Comparison of ENCODE assay signal across 18 cellular contexts in genomic region chr4:32929738-32930688, GRCh38.
A peak's percentile ranks its signal among the peaks of the same experiment; 100 is the strongest.
DNase-seq lines count a peak whose midpoint lies in the region; ATAC-seq and TF ChIP-seq lines count a peak whose summit lies in the region.
"Had no signal": no experiment of that assay in that cellular context is flagged by ENCODE, and none has a peak within 500 bp of the region (broad histone marks: within the 10 kb centered on the region; RNA-seq: fewer than 3 reads in every experiment).

No MANE protein-coding gene starts in this region.

- H3K4me3 ChIP-seq in HAP-1 (no peak overlapping the region), neural progenitor cell (no peak overlapping the region)
- H3K4me3 ChIP-seq: BLaER1 had no signal

- no peak overlapping the region for H3K27ac Mint-ChIP-seq in neural progenitor cell
- H3K27ac Mint-ChIP-seq in stimulated activated memory B cell treated with anti-CD40 and anti-IgM and Interleukin-4, amounts not matched to agents 10 μg/mL and 1 μg/mL and 100 μg/mL, for 72 hours: no peak overlapping the region
- H3K27ac Mint-ChIP-seq: CD4-positive, alpha-beta memory T cell had no signal

- no peaks in the 10 kb centered on the region for H3K27me3 Mint-ChIP-seq in neural progenitor cell (ENCODE audit: insufficient read depth, low read depth)
- no peaks in the 10 kb centered on the region for H3K27me3 Mint-ChIP-seq in stimulated activated memory B cell treated with anti-CD40 and anti-IgM and Interleukin-4, amounts not matched to agents 10 μg/mL and 1 μg/mL and 100 μg/mL, for 72 hours
- H3K27me3 Mint-ChIP-seq: CD4-positive, alpha-beta memory T cell had no signal

- peak overlapping the region; percentile 38 for H2AFZ ChIP-seq in neural progenitor cell (replicated peaks)

- intact Hi-C loops in Right ventricle myocardium superior (cut with DNase I): no loop called here

- H3K27me3 ChIP-seq in HAP-1 (ENCODE audit: low read depth): no peaks in the 10 kb centered on the region
- no peaks in the 10 kb centered on the region for H3K27me3 ChIP-seq in neural progenitor cell
- H3K27me3 ChIP-seq: BLaER1 had no signal

- in situ Hi-C loops in HAP-1 (cut with MboI; ENCODE audit: low sequenced_read_pairs): no loop called here

- H3K9me3 ChIP-seq in HAP-1 (0 out of 2 replicates have a peak, but pooled peaks cover 2% of the 10 kb centered on the region), neural progenitor cell (ENCODE audit: low read depth) (no peaks in the 10 kb centered on the region)
- H3K9me3 ChIP-seq: BLaER1 had no signal

- no peaks in the 10 kb centered on the region for H3K9me3 Mint-ChIP-seq in neural progenitor cell
- peaks cover under 1% of the 10 kb centered on the region for H3K9me3 Mint-ChIP-seq in stimulated activated memory B cell treated with anti-CD40 and anti-IgM and Interleukin-4, amounts not matched to agents 10 μg/mL and 1 μg/mL and 100 μg/mL, for 72 hours

- no peaks in the 10 kb centered on the region for H4K20me1 ChIP-seq in neural progenitor cell (ENCODE audit: low read depth)
- H4K20me1 ChIP-seq: BLaER1 had no signal

- no peak overlapping the region for H3K4me3 Mint-ChIP-seq in neural progenitor cell
- H3K4me3 Mint-ChIP-seq in stimulated activated memory B cell treated with anti-CD40 and anti-IgM and Interleukin-4, amounts not matched to agents 10 μg/mL and 1 μg/mL and 100 μg/mL, for 72 hours: no peak overlapping the region
- H3K4me3 Mint-ChIP-seq: CD4-positive, alpha-beta memory T cell had no signal

- DNase-seq in HAP-1 (ENCODE audit: low spot score in 2 of 2) (peak; percentile 21 to 86), dedifferentiated amniotic fluid mesenchymal stem cell (ENCODE audit: extremely low spot score) (peak; percentile 16), neural progenitor cell (ENCODE audit: low spot score) (no peak), SIG-M5 treated with dmso at 0.1 percent for 504 hours (lab: John Stamatoyannopoulos, UW; ENCODE audit: unreplicated experiment) (no peak), Right ventricle myocardium superior (no peak), H4 (ENCODE audit: low spot score) (no peak)
- DNase-seq: CD4-positive, alpha-beta memory T cell; DMS153; GDM1; HCEC 1CT; MM.1S; NCI-H1092; NCI-H146; NCI-H2029 treated with DMSO at 0.1 percent for 48 hours; NCI-H2171; NCI-H526 had no signal

- H3K4me1 Mint-ChIP-seq in neural progenitor cell: no peaks in the 10 kb centered on the region
- no peaks in the 10 kb centered on the region for H3K4me1 Mint-ChIP-seq in stimulated activated memory B cell treated with anti-CD40 and anti-IgM and Interleukin-4, amounts not matched to agents 10 μg/mL and 1 μg/mL and 100 μg/mL, for 72 hours
- H3K4me1 Mint-ChIP-seq: CD4-positive, alpha-beta memory T cell had no signal

- TF ChIP-seq CTCF in neural progenitor cell (IDR thresholded peaks at IDR 0.05): no peak

- no peak overlapping the region for H3K4me2 ChIP-seq in neural progenitor cell
- H3K4me2 ChIP-seq: BLaER1 had no signal

- H3K9ac ChIP-seq in neural progenitor cell: no peak overlapping the region
- H3K9ac ChIP-seq: BLaER1 had no signal

- no peaks in the 10 kb centered on the region for H3K79me2 ChIP-seq in neural progenitor cell (ENCODE audit: low read depth)

- no peaks in the 10 kb centered on the region for H3K36me3 Mint-ChIP-seq in neural progenitor cell
- H3K36me3 Mint-ChIP-seq in stimulated activated memory B cell treated with anti-CD40 and anti-IgM and Interleukin-4, amounts not matched to agents 10 μg/mL and 1 μg/mL and 100 μg/mL, for 72 hours: no peaks in the 10 kb centered on the region
- H3K36me3 Mint-ChIP-seq: CD4-positive, alpha-beta memory T cell had no signal

- ATAC-seq in stimulated activated memory B cell treated with anti-CD40 and anti-IgM and Interleukin-4, amounts not matched to agents 10 μg/mL and 1 μg/mL and 100 μg/mL, for 72 hours: no peak
- ATAC-seq in Right ventricle myocardium superior (ENCODE audit: poor library complexity): no peak

- H3K36me3 ChIP-seq in HAP-1 (replicated peaks) (no peaks in the 10 kb centered on the region; the same call in 1 of the 2 replicates), neural progenitor cell (no peaks in the 10 kb centered on the region)
- H3K36me3 ChIP-seq: BLaER1 had no signal

- H3K4me1 ChIP-seq in HAP-1 (peaks cover 20% of the 10 kb centered on the region), neural progenitor cell (no peaks in the 10 kb centered on the region)
- H3K4me1 ChIP-seq: BLaER1 had no signal

- no peak overlapping the region for H3K27ac ChIP-seq in neural progenitor cell
- H3K27ac ChIP-seq: BLaER1 had no signal

- no peaks in the 10 kb centered on the region for H3F3A ChIP-seq in neural progenitor cell (ENCODE audit: low read depth)

Comparison
In these comparisons a context has a peak if more than half of its experiments do, and no peak if none do; other contexts are left out.
1. DNase-seq: peak in HAP-1 (2 of 2) and dedifferentiated amniotic fluid mesenchymal stem cell (single experiment); none in neural progenitor cell (single experiment), SIG-M5 treated with dmso at 0.1 percent for 504 hours (single experiment), Right ventricle myocardium superior (single experiment) and H4 (single experiment).